Comparison of ENCODE assay signal across 23 cellular contexts in the genomic region with DNA sequence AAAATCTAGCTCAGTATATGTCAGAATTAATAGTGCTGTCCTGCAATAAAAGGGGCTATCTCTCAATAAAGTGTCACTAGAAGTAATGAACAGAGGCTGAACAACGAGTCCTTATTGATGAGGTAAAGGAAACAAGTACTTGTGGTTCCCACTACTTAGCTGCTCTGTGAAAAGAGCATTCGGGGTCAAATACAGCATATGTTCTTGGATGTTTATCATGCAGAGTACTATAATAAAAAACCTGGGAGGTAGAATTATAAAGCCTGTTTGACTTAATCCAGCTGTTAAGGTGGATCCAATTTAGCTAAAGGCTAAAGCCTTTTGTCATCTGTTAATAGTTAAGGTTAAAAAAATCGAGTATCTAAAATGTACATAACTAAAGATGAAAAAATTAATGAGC. TPM values are rescaled to one million over a fixed set of nuclear protein-coding genes. Genes with fewer than 3 reads are reported as not detected.
DNase-seq lines count a peak whose midpoint lies in the region; ATAC-seq, FAIRE-seq and TF ChIP-seq lines count a peak whose summit lies in the region.
"Had no signal": no experiment of that assay in that cellular context is flagged by ENCODE, and none has a peak within 500 bp of the region (broad histone marks: within the 10 kb centered on the region; RNA-seq: fewer than 3 reads in every experiment).

No MANE protein-coding gene starts in this region.

- H3K36me3 Mint-ChIP-seq in activated CD8-positive, alpha-beta T cell treated with anti-CD3 and anti-CD28 coated beads, Interleukin-2, amount 10 ng/mL, durations not matched to agents 7 days and 5 days (ENCODE audit: low read depth), result peaks cover 8% of the 10 kb centered on the region

- ATAC-seq in right cardiac atrium, result no peak
- no peak for ATAC-seq in pancreas
- no peak for ATAC-seq in activated CD8-positive, alpha-beta T cell treated with anti-CD3 and anti-CD28 coated beads, Interleukin-2, amount 10 ng/mL, durations not matched to agents 7 days and 5 days
- ATAC-seq: CD8-positive, alpha-beta T cell; Panc1 had no signal

- no peak overlapping the region for H3K4me3 Mint-ChIP-seq in activated CD8-positive, alpha-beta T cell treated with anti-CD3 and anti-CD28 coated beads, Interleukin-2, amount 10 ng/mL, durations not matched to agents 7 days and 5 days
- H3K4me3 Mint-ChIP-seq: CD8-positive, alpha-beta T cell had no signal

- DNase-seq in left ventricle myocardium inferior (no peak), right cardiac atrium (no peak), NCI-H82 (lab: John Stamatoyannopoulos, UW) (peak; percentile 97), pancreas (no peak), AG08395 (ENCODE audit: low spot score) (no peak)
- DNase-seq in activated CD8-positive, alpha-beta T cell treated with anti-CD3 and anti-CD28 coated beads, Interleukin-2, amount 10 ng/mL, durations not matched to agents 7 days and 5 days, result no peak
- DNase-seq in stimulated activated CD8-positive, alpha-beta memory T cell treated with anti-CD3 and anti-CD28 coated beads, Interleukin-4, amount 100 ng/mL, for 48 hours, result no peak
- DNase-seq: 8988T; AML-193; C1 segment of cervical spinal cord; CD8-positive, alpha-beta T cell; EL; GM23248; HCEC 1CT; KG1; NCI-H1105 treated with DMSO at 0.1 percent for 48 hours; NCI-H187; NCI-H446 treated with DMSO at 0.1 percent for 48 hours; NCI-H748 treated with DMSO at 0.1 percent for 48 hours; SIG-M5; SK-N-SH had no signal

- H3K36me3 ChIP-seq in left ventricle myocardium inferior, result peaks cover 51% of the 10 kb centered on the region
- peaks cover 4 to 36% of the 10 kb centered on the region in 2 experiments for H3K36me3 ChIP-seq in HEK293 (ENCODE audit: control insufficient read depth in 2 of 2, insufficient read depth in 1 of 2, low read length in 2 of 2)
- peaks cover 0 to 18% (median 6%) of the 10 kb centered on the region in 3 donors for H3K36me3 ChIP-seq in pancreas

- H3K9me3 Mint-ChIP-seq in activated CD8-positive, alpha-beta T cell treated with anti-CD3 and anti-CD28 coated beads, Interleukin-2, amount 10 ng/mL, durations not matched to agents 7 days and 5 days (ENCODE audit: insufficient read depth), result no peaks in the 10 kb centered on the region
- H3K9me3 Mint-ChIP-seq: CD8-positive, alpha-beta T cell had no signal

- H3K4me1 ChIP-seq in left ventricle myocardium inferior, result peaks cover 7% of the 10 kb centered on the region
- H3K4me1 ChIP-seq in right cardiac atrium (ENCODE audit: control insufficient read depth, insufficient read depth, low read length), result no peaks in the 10 kb centered on the region
- H3K4me1 ChIP-seq in HEK293 (ENCODE audit: control insufficient read depth, insufficient read depth, low read length), result no peaks in the 10 kb centered on the region
- H3K4me1 ChIP-seq in pancreas, result no peaks in the 10 kb centered on the region

- CTCF ChIA-PET in HEK293 (lab: Yijun Ruan, JAX), result interaction anchor here (0.5 to 1.4 kb wide), 4 partner anchors 13 to 46 kb away, joined by 3 to 7 read pairs (median 4); a partner anchor contains a TSS
- CTCF ChIA-PET in activated CD8-positive, alpha-beta T cell treated with anti-CD3 and anti-CD28 coated beads, Interleukin-2, amount 10 ng/mL, durations not matched to agents 7 days and 5 days (lab: Charles Lee), result interaction anchor here (1.8 kb wide), 1 partner anchor 13 kb away, joined by 5 read pairs; no protein-coding TSS in a partner anchor

- POLR2A ChIA-PET in HEK293 (lab: Yijun Ruan, JAX), result no interaction called here
- POLR2A ChIA-PET in activated CD8-positive, alpha-beta T cell treated with anti-CD3 and anti-CD28 coated beads, Interleukin-2, amount 10 ng/mL, durations not matched to agents 7 days and 5 days (lab: Charles Lee), result interaction anchor here (1.6 kb wide), 1 partner anchor 33 kb away, joined by 4 read pairs; a partner anchor contains a TSS

- 87% methylated on average over 3 of the region's 3 CpGs for WGBS in right cardiac atrium
- 73 to 84% methylated on average over 3 of the region's 3 CpGs for WGBS in pancreas, 2 donors

- H3K27me3 ChIP-seq in left ventricle myocardium inferior (ENCODE audit: low read depth) (no peaks in the 10 kb centered on the region), right cardiac atrium (ENCODE audit: control insufficient read depth, insufficient read depth) (no peaks in the 10 kb centered on the region), pancreas (no peaks in the 10 kb centered on the region)

- H3K27ac ChIP-seq in left ventricle myocardium inferior (replicated peaks), result peak overlapping the region; percentile 15
- H3K27ac ChIP-seq in right cardiac atrium (ENCODE audit: low read length), result no peak overlapping the region
- H3K27ac ChIP-seq in HEK293 (ENCODE audit: extremely low read depth, low read depth, low read length), result no peak overlapping the region
- no peak overlapping the region for H3K27ac ChIP-seq in pancreas
- H3K27ac ChIP-seq: GM23248 had no signal

- TF ChIP-seq CTCF in left ventricle myocardium inferior (IDR thresholded peaks at IDR 0.05; ENCODE audit: borderline replicate concordance) (no peak), HEK293 (tag by site-specific recombination; IDR thresholded peaks at IDR 0.05) (no peak), pancreas (IDR thresholded peaks at IDR 0.05) (no peak)

- H3K4me3 ChIP-seq in left ventricle myocardium inferior (no peak overlapping the region), right cardiac atrium (ENCODE audit: low read length) (no peak overlapping the region), HEK293 (ENCODE audit: low read depth, low read length) (no peak overlapping the region), pancreas (no peak overlapping the region)
- H3K4me3 ChIP-seq: GM23248 had no signal

- intact Hi-C loops in left ventricle myocardium inferior (cut with micrococcal nuclease) (no loop called here), right cardiac atrium (cut with DNase I) (no loop called here), pancreas (cut with DNase I) (no loop called here)

- no peak overlapping the region for H3K27ac Mint-ChIP-seq in activated CD8-positive, alpha-beta T cell treated with anti-CD3 and anti-CD28 coated beads, Interleukin-2, amount 10 ng/mL, durations not matched to agents 7 days and 5 days

- FAIRE-seq in pancreas (lab: Jason Lieb, UNC), result peak; percentile 43

- no peaks in the 10 kb centered on the region for H3K27me3 Mint-ChIP-seq in activated CD8-positive, alpha-beta T cell treated with anti-CD3 and anti-CD28 coated beads, Interleukin-2, amount 10 ng/mL, durations not matched to agents 7 days and 5 days (ENCODE audit: low read depth)

- H3K4me1 Mint-ChIP-seq in activated CD8-positive, alpha-beta T cell treated with anti-CD3 and anti-CD28 coated beads, Interleukin-2, amount 10 ng/mL, durations not matched to agents 7 days and 5 days (ENCODE audit: low read depth), result no peaks in the 10 kb centered on the region

- H3K9me3 ChIP-seq in left ventricle myocardium inferior (replicated peaks) (no peaks in the 10 kb centered on the region), right cardiac atrium (ENCODE audit: control insufficient read depth, low read length) (no peaks in the 10 kb centered on the region), HEK293 (ENCODE audit: control insufficient read depth, insufficient read depth, low read depth, low read length) (no peaks in the 10 kb centered on the region), pancreas (no peaks in the 10 kb centered on the region)
- H3K9me3 ChIP-seq: SK-N-SH had no signal

TF ChIP-seq in HEK293, 187 proteins besides CTCF, POLR2A, EP300 and RAD21:
- TF ChIP-seq EGR2 (tag by site-specific recombination; IDR thresholded peaks at IDR 0.05; ENCODE audit: low read depth) (no peak), ZNF610 (tag by site-specific recombination; IDR thresholded peaks at IDR 0.05; ENCODE audit: borderline replicate concordance) (no peak), ZNF324 (tag by site-specific recombination; IDR thresholded peaks at IDR 0.05) (no peak), FEZF1 (tag by site-specific recombination; IDR thresholded peaks at IDR 0.05) (peak; percentile 34; the same call in 1 of the 2 replicates)
- TF ChIP-seq, protein P1, sequence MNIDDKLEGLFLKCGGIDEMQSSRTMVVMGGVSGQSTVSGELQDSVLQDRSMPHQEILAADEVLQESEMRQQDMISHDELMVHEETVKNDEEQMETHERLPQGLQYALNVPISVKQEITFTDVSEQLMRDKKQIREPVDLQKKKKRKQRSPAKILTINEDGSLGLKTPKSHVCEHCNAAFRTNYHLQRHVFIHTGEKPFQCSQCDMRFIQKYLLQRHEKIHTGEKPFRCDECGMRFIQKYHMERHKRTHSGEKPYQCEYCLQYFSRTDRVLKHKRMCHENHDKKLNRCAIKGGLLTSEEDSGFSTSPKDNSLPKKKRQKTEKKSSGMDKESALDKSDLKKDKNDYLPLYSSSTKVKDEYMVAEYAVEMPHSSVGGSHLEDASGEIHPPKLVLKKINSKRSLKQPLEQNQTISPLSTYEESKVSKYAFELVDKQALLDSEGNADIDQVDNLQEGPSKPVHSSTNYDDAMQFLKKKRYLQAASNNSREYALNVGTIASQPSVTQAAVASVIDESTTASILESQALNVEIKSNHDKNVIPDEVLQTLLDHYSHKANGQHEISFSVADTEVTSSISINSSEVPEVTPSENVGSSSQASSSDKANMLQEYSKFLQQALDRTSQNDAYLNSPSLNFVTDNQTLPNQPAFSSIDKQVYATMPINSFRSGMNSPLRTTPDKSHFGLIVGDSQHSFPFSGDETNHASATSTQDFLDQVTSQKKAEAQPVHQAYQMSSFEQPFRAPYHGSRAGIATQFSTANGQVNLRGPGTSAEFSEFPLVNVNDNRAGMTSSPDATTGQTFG (tag by site-specific recombination; IDR thresholded peaks at IDR 0.05; ENCODE audit: borderline replicate concordance), result no peak

RNA-seq across cellular contexts. Expression of a gene that starts 32.4 kb away (rescaled TPM):
- 61.4 TPM for total RNA-seq in left ventricle myocardium inferior
- 10 to 100 TPM; 51.2 to 60.2 (median 56.3) TPM for total RNA-seq in right cardiac atrium
- 32.8 TPM for polyA plus RNA-seq in right cardiac atrium
- 10 to 100 TPM; 36.6 to 58.6 (median 41.0) TPM for total RNA-seq in pancreas
- polyA plus RNA-seq in pancreas, result 10 to 100 TPM; 12.6 to 17.8 TPM
- total RNA-seq in activated CD8-positive, alpha-beta T cell treated with anti-CD3 and anti-CD28 coated beads, Interleukin-2, amount 10 ng/mL, durations not matched to agents 7 days and 5 days, result 10 to 100 TPM; 16.5 to 17.1 TPM
